Comparison of ENCODE assay signal across 30 cellular contexts in genomic region chr6:112031956-112032355, GRCh38. TPM values are rescaled to one million over a fixed set of nuclear protein-coding genes. Genes with fewer than 3 reads are reported as not detected.
"Had no signal": no experiment of that assay in that cellular context is flagged by ENCODE, and none has a peak within 500 bp of the region (broad histone marks: within the 10 kb centered on the region; RNA-seq: fewer than 3 reads in every experiment).

No MANE protein-coding gene starts in this region.

- H3K4me3 ChIP-seq: adrenal gland, body of pancreas, colonic mucosa, dorsolateral prefrontal cortex, left lung, lower lobe of right lung, right atrium auricular region, thoracic aorta, upper lobe of right lung had no signal

- H3K27ac Mint-ChIP-seq: activated CD8-positive, alpha-beta memory T cell treated with anti-CD3 and anti-CD28 coated beads, Interleukin-2, amount 10 ng/mL, durations not matched to agents 7 days and 5 days; activated CD8-positive, alpha-beta T cell treated with anti-CD3 and anti-CD28 coated beads, Interleukin-2, amount 10 ng/mL, durations not matched to agents 7 days and 5 days; activated T-helper 2 cell treated with anti-CD3 and anti-CD28 coated beads, Interferon-gamma antibody, Interleukin-2, Interleukin-4, amounts not matched to agents 10 μg/mL and 5 μg/mL and 100 μg/mL, durations not matched to agents 14 hours and 24 hours and 36 hours had no signal

- H3K36me3 ChIP-seq: adrenal gland, colonic mucosa, left lung, lower lobe of right lung, right atrium auricular region, thoracic aorta, upper lobe of right lung had no signal

- H3K9me3 ChIP-seq: adrenal gland, body of pancreas, colonic mucosa, left lung, lower lobe of right lung, right atrium auricular region, thoracic aorta, upper lobe of right lung had no signal

- H3K27ac ChIP-seq: adrenal gland, body of pancreas, colonic mucosa, dorsolateral prefrontal cortex, left lung, lower lobe of right lung, thoracic aorta, upper lobe of right lung had no signal

- H3K27me3 ChIP-seq: adrenal gland, body of pancreas, colonic mucosa, dorsolateral prefrontal cortex, left lung, right atrium auricular region, upper lobe of right lung had no signal

- H3K9me3 Mint-ChIP-seq: activated T-helper 2 cell treated with anti-CD3 and anti-CD28 coated beads, Interferon-gamma antibody, Interleukin-2, Interleukin-4, amounts not matched to agents 10 μg/mL and 5 μg/mL and 100 μg/mL, durations not matched to agents 14 hours and 24 hours and 36 hours; natural killer cell treated with Interleukin-12 subunit alpha and Interleukin-12 subunit beta and Interleukin-15 and Interleukin-18, amount 100 ng/mL, for 72 hours had no signal

- H3K4me1 ChIP-seq: colonic mucosa, right atrium auricular region had no signal

- DNase-seq: activated CD4-positive, alpha-beta T cell treated with anti-CD3 and anti-CD28 coated beads, Interleukin-2, amount 50 U/mL, for 1 hour; activated CD4-positive, CD25-positive, alpha-beta regulatory T cell treated with anti-CD3 and anti-CD28 coated beads, Interleukin-2, amount 50 U/mL, for 72 hours; activated CD8-positive, alpha-beta memory T cell treated with anti-CD3 and anti-CD28 coated beads, Interleukin-2, amount 10 ng/mL, durations not matched to agents 7 days and 5 days; activated CD8-positive, alpha-beta T cell treated with anti-CD3 and anti-CD28 coated beads, Interleukin-2, amount 10 ng/mL, durations not matched to agents 7 days and 5 days; activated T-cell treated with anti-CD3 and anti-CD28 coated beads, Interleukin-2, amount 50 U/mL, for 48 hours; adrenal gland; aorta; body of pancreas; colonic mucosa; dorsolateral prefrontal cortex; effector memory CD4-positive, alpha-beta T cell; glutamatergic neuron; left lung; lower lobe of right lung; mesenchymal stem cell; stimulated activated CD4-positive, alpha-beta T cell treated with anti-CD3 and anti-CD28 coated beads, Interleukin-15, amount 100 ng/mL, for 24 hours; stimulated activated CD4-positive, alpha-beta T cell treated with anti-CD3 and anti-CD28 coated beads, Interleukin-2, amount 100 ng/mL, for 24 hours; stimulated activated naive CD4-positive, alpha-beta T cell; T-helper 9 cell; upper lobe of right lung had no signal

- FAIRE-seq: frontal cortex, islet of Langerhans had no signal

- H3K36me3 Mint-ChIP-seq: activated CD8-positive, alpha-beta memory T cell treated with anti-CD3 and anti-CD28 coated beads, Interleukin-2, amount 10 ng/mL, durations not matched to agents 7 days and 5 days; natural killer cell treated with Interleukin-12 subunit alpha and Interleukin-12 subunit beta and Interleukin-15 and Interleukin-18, amount 100 ng/mL, for 72 hours had no signal

- H3K27me3 Mint-ChIP-seq: activated naive CD8-positive, alpha-beta T cell had no signal

- ATAC-seq: activated CD8-positive, alpha-beta memory T cell treated with anti-CD3 and anti-CD28 coated beads, Interleukin-2, amount 10 ng/mL, durations not matched to agents 7 days and 5 days; activated CD8-positive, alpha-beta T cell treated with anti-CD3 and anti-CD28 coated beads, Interleukin-2, amount 10 ng/mL, durations not matched to agents 7 days and 5 days; lower lobe of right lung; natural killer cell treated with Interleukin-12 subunit alpha and Interleukin-12 subunit beta and Interleukin-15 and Interleukin-18, amount 100 ng/mL, for 72 hours; upper lobe of right lung had no signal

- H3K4me3 Mint-ChIP-seq: activated CD8-positive, alpha-beta memory T cell treated with anti-CD3 and anti-CD28 coated beads, Interleukin-2, amount 10 ng/mL, durations not matched to agents 7 days and 5 days; activated CD8-positive, alpha-beta T cell treated with anti-CD3 and anti-CD28 coated beads, Interleukin-2, amount 10 ng/mL, durations not matched to agents 7 days and 5 days; natural killer cell treated with Interleukin-12 subunit alpha and Interleukin-12 subunit beta and Interleukin-15 and Interleukin-18, amount 100 ng/mL, for 72 hours had no signal

RNA-seq across cellular contexts. Expression of gene CCN6, which starts 21.9 kb away (rescaled TPM):
- total RNA-seq: activated CD8-positive, alpha-beta memory T cell treated with anti-CD3 and anti-CD28 coated beads, Interleukin-2, amount 10 ng/mL, durations not matched to agents 7 days and 5 days; activated CD8-positive, alpha-beta T cell treated with anti-CD3 and anti-CD28 coated beads, Interleukin-2, amount 10 ng/mL, durations not matched to agents 7 days and 5 days; adrenal gland; aorta; body of pancreas; colonic mucosa; dorsolateral prefrontal cortex; frontal cortex; left lung; lower lobe of right lung; natural killer cell treated with Interleukin-12 subunit alpha and Interleukin-12 subunit beta and Interleukin-15 and Interleukin-18, amount 100 ng/mL, for 72 hours; pulmonary artery endothelial cell; right atrium auricular region; subcutaneous adipose tissue; T-helper 1 cell treated with Interleukin-12 subunit alpha and Interleukin-12 subunit beta and Interleukin-4 antibody, amounts not matched to agents 30 ng/mL and 1 ng/mL, for 36 hours; thoracic aorta; upper lobe of right lung had no signal
- polyA plus RNA-seq: adrenal gland, aorta had no signal
